In genomic region chr9:19409406-19410194, GRCh38 we compare ENCODE assay signal across 8 cellular contexts. TPM values are rescaled to one million over a fixed set of nuclear protein-coding genes. Genes with fewer than 3 reads are reported as not detected.
DNase-seq lines count a peak whose midpoint lies in the region; ATAC-seq, FAIRE-seq and TF ChIP-seq lines count a peak whose summit lies in the region.

No MANE protein-coding gene starts in this region.

- in situ Hi-C loops in astrocyte of the cerebellum (cut with HindIII; ENCODE audit: low sequenced_read_pairs) = no loop called here

- H3K27me3 ChIP-seq in iPS-18a (ENCODE audit: control insufficient read depth, insufficient read depth, low read length) = peaks cover 12% of the 10 kb centered on the region
- no peaks in the 10 kb centered on the region for H3K27me3 ChIP-seq in small intestine (ENCODE audit: control insufficient read depth in 2 of 2, insufficient read depth in 2 of 2, low read length in 2 of 2)

- H3K4me3 ChIP-seq in astrocyte of the cerebellum (ENCODE audit: low read depth, low read length) (peak overlapping the region; percentile 80), iPS-18a (ENCODE audit: low read length) (peak overlapping the region; percentile 95), small intestine (ENCODE audit: low read depth in 1 of 2, low read length in 2 of 2) (peak overlapping the region; percentile 61 to 81)

- FAIRE-seq in small intestine (lab: Jason Lieb, UNC) = no peak

- H3K9me3 ChIP-seq in iPS-18a (ENCODE audit: control insufficient read depth, low read depth, low read length) = no peaks in the 10 kb centered on the region
- no peaks in the 10 kb centered on the region for H3K9me3 ChIP-seq in small intestine (ENCODE audit: control insufficient read depth, low read depth)

- H3K4me1 ChIP-seq in iPS-18a (ENCODE audit: control insufficient read depth, low read depth, low read length) (peaks cover 9% of the 10 kb centered on the region), small intestine (ENCODE audit: control insufficient read depth in 2 of 2, insufficient read depth in 1 of 2, low read depth in 1 of 2, low read length in 1 of 2) (no peaks in the 10 kb centered on the region)

- 1 to 4% (median 2%) methylated on average over 17 of the region's 17 CpGs for WGBS in small intestine, 3 donors

- H3K9ac ChIP-seq in iPS-18a (ENCODE audit: low read length) = peak overlapping the region; percentile 74

- peak; percentile 18 for ATAC-seq in HG02759 (IDR thresholded peaks at IDR 0.05; ENCODE audit: unreplicated experiment)

- H3K36me3 ChIP-seq in iPS-18a (ENCODE audit: control insufficient read depth, low read depth, low read length) = no peaks in the 10 kb centered on the region
- H3K36me3 ChIP-seq in small intestine (ENCODE audit: control insufficient read depth in 2 of 2, insufficient read depth in 2 of 2, low read length in 2 of 2) = no peaks in the 10 kb centered on the region

- no peak for TF ChIP-seq CTCF in astrocyte of the cerebellum (IDR thresholded peaks at IDR 0.05; ENCODE audit: low read depth, low read length, missing control alignments)

- peak; percentile 64 for DNase-seq in DMS53 (lab: John Stamatoyannopoulos, UW)
- DNase-seq in DMS53 treated with DMSO at 0.1 percent for 48 hours (lab: John Stamatoyannopoulos, UW; ENCODE audit: unreplicated experiment) = no peak
- peak; percentile 70 for DNase-seq in NCI-H748 (lab: John Stamatoyannopoulos, UW; ENCODE audit: unreplicated experiment)
- DNase-seq in astrocyte of the cerebellum (ENCODE audit: low read depth) = no peak
- peak; percentile 5 for DNase-seq in small intestine
- no peak for DNase-seq in RPMI8226

- H3K27ac ChIP-seq in iPS-18a (ENCODE audit: low read length) (no peak overlapping the region), small intestine (ENCODE audit: low read depth in 1 of 2, low read length in 1 of 2) (peak overlapping the region; percentile 24 to 88)

RNA-seq across cellular contexts. Expression of gene ACER2, which starts 0.8 kb away (rescaled TPM):
- 1 to 10 TPM in 2 of 3 donors, under 1 TPM in 1; 0.45 to 1.1 (median 1.1) TPM for polyA plus RNA-seq in small intestine

RNA-seq across cellular contexts. Expression of gene RPS6, which starts 29.6 kb away (rescaled TPM):
- 1,000 to 10,000 TPM; 1,868 to 4,030 (median 3,204) TPM for polyA plus RNA-seq in small intestine

Comparison
In these comparisons a context has a peak if more than half of its experiments do, and no peak if none do; other contexts are left out.
1. DNase-seq: peak in DMS53 (single experiment), NCI-H748 (single experiment) and small intestine (single experiment); none in DMS53 treated with DMSO at 0.1 percent for 48 hours (single experiment), astrocyte of the cerebellum (single experiment) and RPMI8226 (single experiment).
2. Peak in every context shown above with its lines, with median percentiles within 50 percentile points of each other: H3K4me3 ChIP-seq.